Comparison of ENCODE assay signal across 15 cellular contexts in the genomic region with DNA sequence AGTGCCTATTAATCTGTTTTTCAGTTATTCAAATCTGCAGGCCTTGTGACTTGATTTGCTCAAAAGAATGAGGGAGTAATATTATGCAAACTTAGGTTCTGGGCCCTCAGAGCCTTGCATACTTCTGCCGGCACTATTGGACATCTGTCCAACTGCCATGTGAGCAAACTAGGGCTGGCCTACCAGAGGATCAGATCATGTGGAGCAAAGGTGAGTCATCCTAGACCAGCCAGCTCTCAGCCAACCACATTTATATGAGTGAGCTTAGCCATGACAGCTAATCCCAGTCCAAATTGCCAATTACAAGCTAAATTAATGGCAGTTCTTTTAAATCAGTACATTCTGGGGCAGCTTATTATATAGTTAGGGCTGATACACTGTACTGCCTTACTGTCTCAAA.
A peak's percentile ranks its signal among the peaks of the same experiment; 100 is the strongest.
DNase-seq lines count a peak whose midpoint lies in the region; ATAC-seq and TF ChIP-seq lines count a peak whose summit lies in the region.
"Had no signal": no experiment of that assay in that cellular context is flagged by ENCODE, and none has a peak within 500 bp of the region (broad histone marks: within the 10 kb centered on the region; RNA-seq: fewer than 3 reads in every experiment).

No MANE protein-coding gene starts in this region.

- no peaks in the 10 kb centered on the region for H3K9me3 Mint-ChIP-seq in T-helper 2 cell treated with Interferon-gamma antibody and Interleukin-4, amounts not matched to agents 5 μg/mL and 100 μg/mL, for 36 hours
- H3K9me3 Mint-ChIP-seq: activated CD8-positive, alpha-beta T cell treated with anti-CD3 and anti-CD28 coated beads for 36 hours had no signal

- H3K27ac Mint-ChIP-seq in T-helper 2 cell treated with Interferon-gamma antibody and Interleukin-4, amounts not matched to agents 5 μg/mL and 100 μg/mL, for 36 hours = no peak overlapping the region
- H3K27ac Mint-ChIP-seq: activated CD8-positive, alpha-beta T cell treated with anti-CD3 and anti-CD28 coated beads for 36 hours had no signal

- TF ChIP-seq CTCF in brain microvascular endothelial cell (IDR thresholded peaks at IDR 0.05; ENCODE audit: low read depth, low read length, missing control alignments) = no peak

- H3K27ac ChIP-seq in brain microvascular endothelial cell = no peak overlapping the region
- H3K27ac ChIP-seq: Peyer's patch, thyroid gland had no signal

- no peaks in the 10 kb centered on the region for H3K36me3 ChIP-seq in brain microvascular endothelial cell (replicated peaks)
- H3K36me3 ChIP-seq: Peyer's patch, thyroid gland had no signal

- no peak for ATAC-seq in GM18870 (IDR thresholded peaks at IDR 0.05; ENCODE audit: unreplicated experiment)
- ATAC-seq: activated CD8-positive, alpha-beta T cell treated with anti-CD3 and anti-CD28 coated beads for 36 hours had no signal

- H3K36me3 Mint-ChIP-seq in T-helper 2 cell treated with Interferon-gamma antibody and Interleukin-4, amounts not matched to agents 5 μg/mL and 100 μg/mL, for 36 hours (ENCODE audit: low read depth) = peaks cover 2% of the 10 kb centered on the region

- in situ Hi-C loops in brain microvascular endothelial cell (cut with HindIII; ENCODE audit: low pct_ligation_motif_present, low sequenced_read_pairs) = no loop called here

- no peaks in the 10 kb centered on the region for H3K27me3 ChIP-seq in brain microvascular endothelial cell (replicated peaks)
- H3K27me3 ChIP-seq: Peyer's patch, thyroid gland had no signal

- H3K4me3 Mint-ChIP-seq in T-helper 2 cell treated with Interferon-gamma antibody and Interleukin-4, amounts not matched to agents 5 μg/mL and 100 μg/mL, for 36 hours = no peak overlapping the region
- H3K4me3 Mint-ChIP-seq: activated CD8-positive, alpha-beta T cell treated with anti-CD3 and anti-CD28 coated beads for 36 hours had no signal

- H3K4me1 Mint-ChIP-seq in T-helper 2 cell treated with Interferon-gamma antibody and Interleukin-4, amounts not matched to agents 5 μg/mL and 100 μg/mL, for 36 hours (ENCODE audit: low read depth) = no peaks in the 10 kb centered on the region

- DNase-seq in Daoy (ENCODE audit: low read depth) (peak; percentile 41), M059J (ENCODE audit: low read depth) (peak; percentile 69), brain microvascular endothelial cell (peak; percentile 45), myocyte (ENCODE audit: low read depth) (peak; percentile 58)
- DNase-seq in T-helper 2 cell treated with Interferon-gamma antibody and Interleukin-4, amounts not matched to agents 5 μg/mL and 100 μg/mL, for 36 hours (ENCODE audit: low spot score) = no peak
- DNase-seq in activated CD8-positive, alpha-beta memory T cell treated with anti-CD3 and anti-CD28 coated beads for 24 hours = no peak
- no peak for DNase-seq in effector CD8-positive, alpha-beta T cell (lab: John Stamatoyannopoulos, UW)
- DNase-seq: activated CD8-positive, alpha-beta T cell treated with anti-CD3 and anti-CD28 coated beads for 36 hours; activated naive CD4-positive, alpha-beta T cell treated with Interleukin-2 at 50 U/mL for 16 hours; DMS153; head of caudate nucleus; Karpas-422; Peyer's patch; thyroid gland had no signal

- H3K4me3 ChIP-seq in brain microvascular endothelial cell (ENCODE audit: low read depth, low read length) = no peak overlapping the region
- H3K4me3 ChIP-seq: Peyer's patch, thyroid gland had no signal

- peaks cover 3% of the 10 kb centered on the region for H3K27me3 Mint-ChIP-seq in T-helper 2 cell treated with Interferon-gamma antibody and Interleukin-4, amounts not matched to agents 5 μg/mL and 100 μg/mL, for 36 hours (ENCODE audit: low read depth)

Comparison
In these comparisons a context has a peak if more than half of its experiments do, and no peak if none do; other contexts are left out.
1. DNase-seq: peak in Daoy (single experiment), M059J (single experiment), brain microvascular endothelial cell (single experiment) and myocyte (single experiment); none in T-helper 2 cell treated with Interferon-gamma antibody and Interleukin-4, amounts not matched to agents 5 μg/mL and 100 μg/mL, for 36 hours (single experiment), activated CD8-positive, alpha-beta memory T cell treated with anti-CD3 and anti-CD28 coated beads for 24 hours (single experiment) and effector CD8-positive, alpha-beta T cell (single experiment).